Comparison of ENCODE assay signal across 16 cellular contexts in genomic region chr20:41180599-41181333, GRCh38. TPM values are rescaled to one million over a fixed set of nuclear protein-coding genes. Genes with fewer than 3 reads are reported as not detected.
A peak's percentile ranks its signal among the peaks of the same experiment; 100 is the strongest.
DNase-seq lines count a peak whose midpoint lies in the region; ATAC-seq and TF ChIP-seq lines count a peak whose summit lies in the region.
"Had no signal": no experiment of that assay in that cellular context is flagged by ENCODE, and none has a peak within 500 bp of the region (broad histone marks: within the 10 kb centered on the region; RNA-seq: fewer than 3 reads in every experiment).

No MANE protein-coding gene starts in this region.

- H3K36me3 Mint-ChIP-seq in activated T-helper 2 cell treated with anti-CD3 and anti-CD28 coated beads, Interferon-gamma antibody, Interleukin-2, Interleukin-4, amounts not matched to agents 10 μg/mL and 5 μg/mL and 100 μg/mL, durations not matched to agents 14 hours and 24 hours and 36 hours (ENCODE audit: low read depth), result peaks cover 17% of the 10 kb centered on the region

- H3K27me3 ChIP-seq in left ventricle myocardium inferior (ENCODE audit: low read depth) (no peaks in the 10 kb centered on the region), left lung (no peaks in the 10 kb centered on the region), tibial nerve (no peaks in the 10 kb centered on the region)
- H3K27me3 ChIP-seq: esophagus muscularis mucosa, hepatocyte, ovary had no signal

- H3K27me3 Mint-ChIP-seq in activated T-helper 2 cell treated with anti-CD3 and anti-CD28 coated beads, Interferon-gamma antibody, Interleukin-2, Interleukin-4, amounts not matched to agents 10 μg/mL and 5 μg/mL and 100 μg/mL, durations not matched to agents 14 hours and 24 hours and 36 hours (ENCODE audit: low read depth), result no peaks in the 10 kb centered on the region
- H3K27me3 Mint-ChIP-seq: B cell had no signal

- H3K36me3 ChIP-seq in left ventricle myocardium inferior, result peaks cover 24% of the 10 kb centered on the region
- H3K36me3 ChIP-seq in left lung, result peaks cover 0 to 13% of the 10 kb centered on the region in 2 donors
- H3K36me3 ChIP-seq in tibial nerve, result peaks cover 0 to 37% (median 0%) of the 10 kb centered on the region in 3 donors
- H3K36me3 ChIP-seq: ovary had no signal

- no peak overlapping the region for H3K4me3 Mint-ChIP-seq in activated T-helper 2 cell treated with anti-CD3 and anti-CD28 coated beads, Interferon-gamma antibody, Interleukin-2, Interleukin-4, amounts not matched to agents 10 μg/mL and 5 μg/mL and 100 μg/mL, durations not matched to agents 14 hours and 24 hours and 36 hours (ENCODE audit: low read depth)
- H3K4me3 Mint-ChIP-seq: B cell had no signal

- H3K27ac ChIP-seq in left ventricle myocardium inferior (replicated peaks) (peak overlapping the region; percentile 89), left lung (peak overlapping the region in 1 of 2 donors; percentile 42), tibial nerve (peak overlapping the region in 1 of 4 donors; percentile 51)
- H3K27ac ChIP-seq: hepatocyte, ovary had no signal

- H3K4me3 ChIP-seq in left ventricle myocardium inferior, result no peak overlapping the region
- H3K4me3 ChIP-seq in left lung, result no peak overlapping the region
- H3K4me3 ChIP-seq in tibial nerve, result no peak overlapping the region
- H3K4me3 ChIP-seq: esophagus muscularis mucosa, hepatocyte, lung, ovary had no signal

- intact Hi-C loops in left ventricle myocardium inferior (cut with micrococcal nuclease) (no loop called here), left cardiac atrium (cut with DNase I) (no loop called here), left lung (cut with DNase I) (no loop called here)
- intact Hi-C loops in activated T-helper 2 cell treated with anti-CD3 and anti-CD28 coated beads, Interferon-gamma antibody, Interleukin-2, Interleukin-4, amounts not matched to agents 10 μg/mL and 5 μg/mL and 100 μg/mL, durations not matched to agents 14 hours and 24 hours and 36 hours (cut with micrococcal nuclease), result no loop called here

- ATAC-seq in left cardiac atrium (no peak), left lung (peak; percentile 53), HG03442 (IDR thresholded peaks at IDR 0.05; ENCODE audit: unreplicated experiment) (no peak)

- no peak overlapping the region for H3K27ac Mint-ChIP-seq in activated T-helper 2 cell treated with anti-CD3 and anti-CD28 coated beads, Interferon-gamma antibody, Interleukin-2, Interleukin-4, amounts not matched to agents 10 μg/mL and 5 μg/mL and 100 μg/mL, durations not matched to agents 14 hours and 24 hours and 36 hours
- H3K27ac Mint-ChIP-seq: B cell had no signal

- TF ChIP-seq POLR2A in tibial nerve (IDR thresholded peaks at IDR 0.05), result no peak

- peaks cover 59% of the 10 kb centered on the region for H3K4me1 ChIP-seq in left ventricle myocardium inferior
- no peaks in the 10 kb centered on the region for H3K4me1 ChIP-seq in left lung
- peaks cover 0 to 36% (median 15%) of the 10 kb centered on the region in 4 donors for H3K4me1 ChIP-seq in tibial nerve

- no peak for TF ChIP-seq EP300 in tibial nerve (IDR thresholded peaks at IDR 0.05)

- no peak for TF ChIP-seq CTCF in left ventricle myocardium inferior (IDR thresholded peaks at IDR 0.05; ENCODE audit: borderline replicate concordance)
- TF ChIP-seq CTCF in left lung (IDR thresholded peaks at IDR 0.05), result no peak
- TF ChIP-seq CTCF in tibial nerve (IDR thresholded peaks at IDR 0.05), result no peak

- DNase-seq in left ventricle myocardium inferior, result no peak
- DNase-seq in left cardiac atrium, result no peak
- peak; percentile 6 for DNase-seq in activated T-helper 2 cell treated with anti-CD3 and anti-CD28 coated beads, Interferon-gamma antibody, Interleukin-2, Interleukin-4, amounts not matched to agents 10 μg/mL and 5 μg/mL and 100 μg/mL, durations not matched to agents 14 hours and 24 hours and 36 hours (ENCODE audit: low spot score)
- no peak for DNase-seq in left lung
- peak; percentile 3 for DNase-seq in tibial nerve (ENCODE audit: low spot score in 2 of 2)
- no peak for DNase-seq in stimulated activated CD4-positive, alpha-beta T cell treated with anti-CD3 and anti-CD28 coated beads, Interleukin-2, amount 100 ng/mL, for 24 hours
- no peak for DNase-seq in HT-29 (ENCODE audit: low spot score)
- DNase-seq: Kasumi-1, NCI-H2029 treated with DMSO at 0.1 percent for 48 hours, NCI-H774 had no signal

- H3K9me3 ChIP-seq in left ventricle myocardium inferior (replicated peaks) (no peaks in the 10 kb centered on the region), left lung (no peaks in the 10 kb centered on the region), tibial nerve (no peaks in the 10 kb centered on the region)
- H3K9me3 ChIP-seq: esophagus muscularis mucosa, ovary had no signal

- H3K9me3 Mint-ChIP-seq in activated T-helper 2 cell treated with anti-CD3 and anti-CD28 coated beads, Interferon-gamma antibody, Interleukin-2, Interleukin-4, amounts not matched to agents 10 μg/mL and 5 μg/mL and 100 μg/mL, durations not matched to agents 14 hours and 24 hours and 36 hours, result no peaks in the 10 kb centered on the region

- WGBS in tibial nerve, 2 donors, result 83 to 95% methylated on average over 6 of the region's 6 CpGs

- H3K4me1 Mint-ChIP-seq in activated T-helper 2 cell treated with anti-CD3 and anti-CD28 coated beads, Interferon-gamma antibody, Interleukin-2, Interleukin-4, amounts not matched to agents 10 μg/mL and 5 μg/mL and 100 μg/mL, durations not matched to agents 14 hours and 24 hours and 36 hours (ENCODE audit: low read depth), result peaks cover 3% of the 10 kb centered on the region
- H3K4me1 Mint-ChIP-seq: B cell had no signal

RNA-seq across cellular contexts. Expression of gene PLCG1, which starts 43.4 kb away (rescaled TPM):
- total RNA-seq in left ventricle myocardium inferior, result 46.1 TPM
- 10 to 100 TPM; 40.0 to 64.8 TPM for total RNA-seq in left cardiac atrium
- total RNA-seq in activated T-helper 2 cell treated with anti-CD3 and anti-CD28 coated beads, Interferon-gamma antibody, Interleukin-2, Interleukin-4, amounts not matched to agents 10 μg/mL and 5 μg/mL and 100 μg/mL, durations not matched to agents 14 hours and 24 hours and 36 hours, result 174 and 187 TPM in 2 replicates
- 100 to 1,000 TPM in 1 of 2 donors, 10 to 100 TPM in 1; 64.9 to 121 TPM for total RNA-seq in left lung
- total RNA-seq in tibial nerve, result 100 to 1,000 TPM; 127 to 165 (median 144) TPM
- total RNA-seq in HT-29 (2014; rRNA removed; shearing (Covaris generic)), result 22.3 and 63.2 TPM in 2 replicates

Comparison
In these comparisons a context has a peak if more than half of its experiments do, and no peak if none do; other contexts are left out.
1. DNase-seq: peak in activated T-helper 2 cell treated with anti-CD3 and anti-CD28 coated beads, Interferon-gamma antibody, Interleukin-2, Interleukin-4, amounts not matched to agents 10 μg/mL and 5 μg/mL and 100 μg/mL, durations not matched to agents 14 hours and 24 hours and 36 hours (single experiment) and tibial nerve (2 of 2); none in left ventricle myocardium inferior (single experiment), left cardiac atrium (single experiment), left lung (0 of 2), stimulated activated CD4-positive, alpha-beta T cell treated with anti-CD3 and anti-CD28 coated beads, Interleukin-2, amount 100 ng/mL, for 24 hours (0 of 2) and HT-29 (single experiment).